In genomic region chr3:16048435-16049318, GRCh38 we compare ENCODE assay signal across 8 cellular contexts.
A peak's percentile ranks its signal among the peaks of the same experiment; 100 is the strongest.
DNase-seq lines count a peak whose midpoint lies in the region; ATAC-seq, FAIRE-seq and TF ChIP-seq lines count a peak whose summit lies in the region.

No MANE protein-coding gene starts in this region.

- H3K9ac ChIP-seq in adipocyte (ENCODE audit: low read length): peak overlapping the region; percentile 52

- H3K9me3 ChIP-seq in adipocyte (ENCODE audit: control insufficient read depth, low read length): no peaks in the 10 kb centered on the region
- no peaks in the 10 kb centered on the region for H3K9me3 ChIP-seq in left ventricle myocardium inferior (replicated peaks)

- DNase-seq in NCI-H1105 treated with DMSO at 0.1 percent for 48 hours (lab: John Stamatoyannopoulos, UW): peak; percentile 28
- no peak for DNase-seq in NCI-H1105 (lab: John Stamatoyannopoulos, UW)
- DNase-seq in HL-60 (ENCODE audit: low read depth in 1 of 2, low spot score in 1 of 2): peak; percentile 20 to 66
- DNase-seq in RCC 7860 (ENCODE audit: low spot score): peak; percentile 56
- peak; percentile 90 for DNase-seq in adipocyte (ENCODE audit: low read depth)
- no peak for DNase-seq in left ventricle myocardium inferior
- DNase-seq in sciatic nerve (ENCODE audit: low spot score): no peak

- no peak overlapping the region; the same call in 1 of the 2 replicates for H3K4me3 ChIP-seq in HL-60 (replicated peaks; ENCODE audit: insufficient read depth, low read length)
- H3K4me3 ChIP-seq in adipocyte (ENCODE audit: low read length): peak overlapping the region; percentile 72
- peak overlapping the region; percentile 44 for H3K4me3 ChIP-seq in left ventricle myocardium inferior

- TF ChIP-seq CTCF in HL-60 (IDR thresholded peaks at IDR 0.05; ENCODE audit: insufficient read depth, low read length): peak; percentile 48
- peak; percentile 87 for TF ChIP-seq CTCF in left ventricle myocardium inferior (IDR thresholded peaks at IDR 0.05; ENCODE audit: borderline replicate concordance)

- H3K36me3 ChIP-seq in adipocyte (ENCODE audit: control insufficient read depth, insufficient read depth, low read length, severe bottlenecking): no peaks in the 10 kb centered on the region
- H3K36me3 ChIP-seq in left ventricle myocardium inferior: no peaks in the 10 kb centered on the region

- H3K27ac ChIP-seq in HL-60 (replicated peaks): no peak overlapping the region
- H3K27ac ChIP-seq in left ventricle myocardium inferior (replicated peaks): no peak overlapping the region

- peak; percentile 97 for ATAC-seq in GM21423 (IDR thresholded peaks at IDR 0.05; ENCODE audit: unreplicated experiment)
- peak; percentile 87 for ATAC-seq in sciatic nerve

- peak; percentile 32 for FAIRE-seq in RCC 7860 (lab: Jason Lieb, UNC)

- intact Hi-C loops in left ventricle myocardium inferior (cut with micrococcal nuclease) (loop anchor here (2.0 kb wide), 1 partner anchor 198 kb away; no protein-coding TSS in a partner anchor), sciatic nerve (cut with DNase I) (no loop called here)

- H3K27me3 ChIP-seq in HL-60 (ENCODE audit: insufficient read depth, poor library complexity, severe bottlenecking) (no peaks in the 10 kb centered on the region), adipocyte (replicated peaks; ENCODE audit: control insufficient read depth, insufficient read depth, low read length) (no peaks in the 10 kb centered on the region), left ventricle myocardium inferior (ENCODE audit: low read depth) (no peaks in the 10 kb centered on the region)

- H3K4me1 ChIP-seq in adipocyte (ENCODE audit: control insufficient read depth, insufficient read depth, low read length) (peaks cover 40% of the 10 kb centered on the region), left ventricle myocardium inferior (peaks cover 25% of the 10 kb centered on the region)

Comparison
In these comparisons a context has a peak if more than half of its experiments do, and no peak if none do; other contexts are left out.
1. DNase-seq: peak in NCI-H1105 treated with DMSO at 0.1 percent for 48 hours (single experiment), HL-60 (2 of 2), RCC 7860 (single experiment) and adipocyte (single experiment); none in NCI-H1105 (single experiment), left ventricle myocardium inferior (single experiment) and sciatic nerve (single experiment).